ENCODE assay signal across 27 cellular contexts in genomic region chr11:116532066-116532465, GRCh38.
"Had no signal": no experiment of that assay in that cellular context is flagged by ENCODE, and none has a peak within 500 bp of the region (broad histone marks: within the 10 kb centered on the region; RNA-seq: fewer than 3 reads in every experiment).

No MANE protein-coding gene starts in this region.

- DNase-seq: hippocampal formation; kidney; left colon; left lung; lower lobe of right lung; mammary epithelial cell; mesenchymal stem cell; naive B cell; natural killer cell; nephron progenitor cell; occipital lobe; small intestine; spleen; stimulated activated CD4-positive, alpha-beta T cell treated with anti-CD3 and anti-CD28 coated beads, Interleukin-4, amount 100 ng/mL, for 24 hours; stimulated activated naive CD4-positive, alpha-beta T cell; substantia nigra; transverse colon; upper lobe of left lung had no signal

- H3K4me3 ChIP-seq: left lung, lower lobe of right lung, neural progenitor cell, right atrium auricular region, right lobe of liver, spleen, transverse colon, upper lobe of left lung had no signal

- H3K4me1 Mint-ChIP-seq: mesothelial cell of epicardium; naive B cell; natural killer cell; stimulated activated effector memory CD8-positive, alpha-beta T cell treated with anti-CD3 and anti-CD28 coated beads, Interleukin-12 subunit alpha, Interleukin-12 subunit beta, amount 100 ng/mL, for 72 hours had no signal

- H3K9ac ChIP-seq: neural progenitor cell, parathyroid adenoma had no signal

- H3K9me3 ChIP-seq: lower lobe of right lung, neutrophil, right lobe of liver, transverse colon had no signal

- H3K27ac Mint-ChIP-seq: mesothelial cell of epicardium; naive B cell; natural killer cell; nephron progenitor cell; neural progenitor cell; progenitor cell of endocrine pancreas; stimulated activated effector memory CD8-positive, alpha-beta T cell treated with anti-CD3 and anti-CD28 coated beads, Interleukin-12 subunit alpha, Interleukin-12 subunit beta, amount 100 ng/mL, for 72 hours; stimulated activated naive CD8-positive, alpha-beta T cell treated with anti-CD3 and anti-CD28 coated beads, Interleukin-15, Interleukin-2, amounts not matched to agents 100 ng/mL and 50 ng/mL, for 24 hours had no signal

- H3K36me3 Mint-ChIP-seq: mesothelial cell of epicardium; naive B cell; natural killer cell; neural progenitor cell; stimulated activated effector memory CD8-positive, alpha-beta T cell treated with anti-CD3 and anti-CD28 coated beads, Interleukin-12 subunit alpha, Interleukin-12 subunit beta, amount 100 ng/mL, for 72 hours had no signal

- H3K4me3 Mint-ChIP-seq: mesothelial cell of epicardium; naive B cell; natural killer cell; nephron progenitor cell; neural progenitor cell; stimulated activated effector memory CD8-positive, alpha-beta T cell treated with anti-CD3 and anti-CD28 coated beads, Interleukin-12 subunit alpha, Interleukin-12 subunit beta, amount 100 ng/mL, for 72 hours; stimulated activated naive CD8-positive, alpha-beta T cell treated with anti-CD3 and anti-CD28 coated beads, Interleukin-15, Interleukin-2, amounts not matched to agents 100 ng/mL and 50 ng/mL, for 24 hours had no signal

- H3K27me3 ChIP-seq: neural progenitor cell, right atrium auricular region, right lobe of liver, upper lobe of left lung had no signal

- H3K9me3 Mint-ChIP-seq: stimulated activated effector memory CD8-positive, alpha-beta T cell treated with anti-CD3 and anti-CD28 coated beads, Interleukin-12 subunit alpha, Interleukin-12 subunit beta, amount 100 ng/mL, for 72 hours; stimulated activated naive CD8-positive, alpha-beta T cell treated with anti-CD3 and anti-CD28 coated beads, Interleukin-15, Interleukin-2, amounts not matched to agents 100 ng/mL and 50 ng/mL, for 24 hours had no signal

- H3K27ac ChIP-seq: left lung, lower lobe of right lung, neural progenitor cell, neutrophil, parathyroid adenoma, right atrium auricular region, right lobe of liver, spleen, transverse colon, upper lobe of left lung had no signal

- H3K4me1 ChIP-seq: left lung, lower lobe of right lung, parathyroid adenoma, right atrium auricular region, right lobe of liver, spleen, transverse colon, upper lobe of left lung had no signal

- H3K36me3 ChIP-seq: left lung, lower lobe of right lung, neural progenitor cell, neutrophil, right atrium auricular region, right lobe of liver, spleen, transverse colon, upper lobe of left lung had no signal

- ATAC-seq: left colon; left lung; lower lobe of right lung; natural killer cell; right lobe of liver; stimulated activated effector memory CD8-positive, alpha-beta T cell treated with anti-CD3 and anti-CD28 coated beads, Interleukin-12 subunit alpha, Interleukin-12 subunit beta, amount 100 ng/mL, for 72 hours had no signal
